ENCODE assay signal across 20 cellular contexts in the genomic region with DNA sequence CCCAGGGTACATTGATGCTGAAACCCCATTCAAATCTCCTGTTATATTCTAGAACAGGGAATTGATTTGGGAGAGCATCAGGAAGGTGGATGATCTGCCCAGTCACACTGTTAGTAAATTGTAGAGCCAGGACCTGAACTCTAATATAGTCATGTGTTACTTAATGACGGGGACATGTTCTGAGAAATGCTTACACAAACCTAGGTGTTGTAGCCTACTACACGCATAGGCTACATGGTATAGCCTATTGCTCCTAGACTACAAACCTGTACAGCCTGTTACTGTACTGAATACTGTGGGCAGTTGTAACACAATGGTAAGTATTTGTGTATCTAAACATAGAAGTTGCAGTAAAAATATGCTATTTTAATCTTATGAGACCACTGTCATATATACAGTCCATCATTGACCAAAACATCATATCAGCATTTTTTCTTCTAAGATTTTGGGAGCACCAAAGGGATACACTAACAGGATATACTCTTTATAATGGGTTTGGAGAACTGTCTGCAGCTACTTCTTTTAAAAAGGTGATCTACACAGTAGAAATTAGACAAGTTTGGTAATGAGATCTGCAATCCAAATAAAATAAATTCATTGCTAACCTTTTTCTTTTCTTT. TPM values are rescaled to one million over a fixed set of nuclear protein-coding genes. Genes with fewer than 3 reads are reported as not detected.
DNase-seq lines count a peak whose midpoint lies in the region; ATAC-seq and TF ChIP-seq lines count a peak whose summit lies in the region.
"Had no signal": no experiment of that assay in that cellular context is flagged by ENCODE, and none has a peak within 500 bp of the region (broad histone marks: within the 10 kb centered on the region; RNA-seq: fewer than 3 reads in every experiment).

No MANE protein-coding gene starts in this region.

- H3K27ac ChIP-seq in KMS-11 (no peak overlapping the region), left lung (no peak overlapping the region)
- H3K27ac ChIP-seq: lower lobe of right lung, psoas muscle had no signal

- POLR2A ChIA-PET in Caco-2 (lab: Charles Lee), result interaction anchor here (0.7 kb wide), 1 partner anchor 12 kb away, joined by 4 read pairs; no protein-coding TSS in a partner anchor

- no peak overlapping the region for H3K9ac ChIP-seq in KMS-11

- no peak overlapping the region for H2AFZ ChIP-seq in KMS-11 (ENCODE audit: low read depth)

- H3K27ac Mint-ChIP-seq in activated T-cell treated with anti-CD3 and anti-CD28 coated beads, Interleukin-2, amount 50 U/mL, for 72 hours, result peak overlapping the region; percentile 99
- peak overlapping the region; percentile 84 to 100 for H3K27ac Mint-ChIP-seq in activated naive CD4-positive, alpha-beta T cell treated with anti-CD3 and anti-CD28 coated beads, Interleukin-2, amount 50 U/mL, for 72 hours
- no peak overlapping the region for H3K27ac Mint-ChIP-seq in stimulated activated memory B cell treated with anti-CD40 and anti-IgM and Interleukin-4, amounts not matched to agents 10 μg/mL and 1 μg/mL and 100 μg/mL, for 72 hours
- H3K27ac Mint-ChIP-seq in Caco-2 (ENCODE audit: unreplicated experiment), result no peak overlapping the region
- H3K27ac Mint-ChIP-seq: H9 had no signal

- intact Hi-C loops in left lung (cut with DNase I), result no loop called here
- intact Hi-C loops in Caco-2 (cut with micrococcal nuclease; ENCODE audit: unreplicated experiment), result no loop called here

- H3K4me1 Mint-ChIP-seq in activated T-cell treated with anti-CD3 and anti-CD28 coated beads, Interleukin-2, amount 50 U/mL, for 72 hours (ENCODE audit: low read depth), result peaks cover 76% of the 10 kb centered on the region
- peaks cover 77% of the 10 kb centered on the region for H3K4me1 Mint-ChIP-seq in stimulated activated memory B cell treated with anti-CD40 and anti-IgM and Interleukin-4, amounts not matched to agents 10 μg/mL and 1 μg/mL and 100 μg/mL, for 72 hours
- H3K4me1 Mint-ChIP-seq in Caco-2 (ENCODE audit: low read depth, unreplicated experiment), result no peaks in the 10 kb centered on the region

- H3K79me2 ChIP-seq in KMS-11 (ENCODE audit: insufficient read depth, low read depth), result peaks cover 48% of the 10 kb centered on the region

- TF ChIP-seq CTCF in KMS-11 (conservative IDR thresholded peaks at IDR 0.05; ENCODE audit: low read depth, low read length) (no peak), left lung (IDR thresholded peaks at IDR 0.05) (no peak), Caco-2 (IDR thresholded peaks at IDR 0.05; ENCODE audit: insufficient read depth in 1 of 2, low read depth in 1 of 2, low read length in 1 of 2, severe bottlenecking in 1 of 2, unreplicated experiment in 1 of 2) (no peak)

- no peaks in the 10 kb centered on the region for H3K27me3 ChIP-seq in KMS-11 (ENCODE audit: insufficient read depth, low read depth)
- H3K27me3 ChIP-seq in left lung, result no peaks in the 10 kb centered on the region
- no peaks in the 10 kb centered on the region for H3K27me3 ChIP-seq in Caco-2 (replicated peaks; ENCODE audit: control insufficient read depth, insufficient read depth, low read length)

- peaks cover 92% of the 10 kb centered on the region for H3K4me1 ChIP-seq in KMS-11 (ENCODE audit: low read depth, poor library complexity, severe bottlenecking)
- H3K4me1 ChIP-seq in left lung, result peaks cover 23 to 75% of the 10 kb centered on the region in 2 donors
- H3K4me1 ChIP-seq in Caco-2, result no peaks in the 10 kb centered on the region

- no peak overlapping the region for H3K4me3 ChIP-seq in KMS-11 (IDR thresholded peaks at IDR 0.05; ENCODE audit: insufficient read depth, low read depth, low read length)
- no peak overlapping the region for H3K4me3 ChIP-seq in left lung
- H3K4me3 ChIP-seq in Caco-2 (ENCODE audit: low read depth, low read length), result no peak overlapping the region
- H3K4me3 ChIP-seq: lower lobe of right lung, psoas muscle had no signal

- DNase-seq in activated T-cell treated with anti-CD3 and anti-CD28 coated beads, Interleukin-2, amount 50 U/mL, for 72 hours, result no peak
- no peak for DNase-seq in activated T-cell treated with anti-CD3 and anti-CD28 coated beads, Interleukin-2, amount 50 U/mL, for 48 hours
- no peak for DNase-seq in activated naive CD4-positive, alpha-beta T cell treated with anti-CD3 and anti-CD28 coated beads, Interleukin-2, amount 50 U/mL, for 72 hours (ENCODE audit: low spot score in 2 of 2)
- DNase-seq in left lung (no peak), Caco-2 (no peak)
- DNase-seq: activated CD4-positive, alpha-beta T cell treated with anti-CD3 and anti-CD28 coated beads for 1 hour; activated effector memory CD4-positive, alpha-beta T cell treated with anti-CD3 and anti-CD28 coated beads, Interleukin-2, amount 50 U/mL, for 16 hours; H9; lower lobe of right lung; NCI-H146; NCI-H2227 treated with DMSO at 0.1 percent for 48 hours; psoas muscle; stimulated activated CD4-positive, alpha-beta T cell treated with anti-CD3 and anti-CD28 coated beads, Interleukin-12 subunit alpha, Interleukin-12 subunit beta, amount 100 ng/mL, for 4 hours; stimulated activated naive CD4-positive, alpha-beta T cell treated with Interleukin-2 at 50 U/mL for 16 hours; T-helper 9 cell had no signal

- peak overlapping the region; percentile 85 to 98 for H3K4me3 Mint-ChIP-seq in activated T-cell treated with anti-CD3 and anti-CD28 coated beads, Interleukin-2, amount 50 U/mL, for 72 hours
- H3K4me3 Mint-ChIP-seq in stimulated activated memory B cell treated with anti-CD40 and anti-IgM and Interleukin-4, amounts not matched to agents 10 μg/mL and 1 μg/mL and 100 μg/mL, for 72 hours, result peak overlapping the region; percentile 41
- H3K4me3 Mint-ChIP-seq in Caco-2 (ENCODE audit: unreplicated experiment), result no peak overlapping the region
- H3K4me3 Mint-ChIP-seq: H9 had no signal

- H3K9me3 ChIP-seq in left lung (no peaks in the 10 kb centered on the region), Caco-2 (no peaks in the 10 kb centered on the region)
- H3K9me3 ChIP-seq: lower lobe of right lung, psoas muscle had no signal

- peaks cover 42 to 70% of the 10 kb centered on the region in 2 donors for H3K36me3 Mint-ChIP-seq in activated T-cell treated with anti-CD3 and anti-CD28 coated beads, Interleukin-2, amount 50 U/mL, for 72 hours (ENCODE audit: insufficient read depth in 2 of 2)
- H3K36me3 Mint-ChIP-seq in activated naive CD4-positive, alpha-beta T cell treated with anti-CD3 and anti-CD28 coated beads, Interleukin-2, amount 50 U/mL, for 72 hours, result peaks cover 60 to 62% of the 10 kb centered on the region in 2 donors
- H3K36me3 Mint-ChIP-seq in stimulated activated memory B cell treated with anti-CD40 and anti-IgM and Interleukin-4, amounts not matched to agents 10 μg/mL and 1 μg/mL and 100 μg/mL, for 72 hours, result peaks cover 62% of the 10 kb centered on the region
- peaks cover 32% of the 10 kb centered on the region for H3K36me3 Mint-ChIP-seq in Caco-2 (ENCODE audit: insufficient read depth, unreplicated experiment)

- peaks cover 36% of the 10 kb centered on the region for H4K20me1 ChIP-seq in KMS-11 (ENCODE audit: insufficient read depth)

- no peaks in the 10 kb centered on the region for H3K27me3 Mint-ChIP-seq in activated T-cell treated with anti-CD3 and anti-CD28 coated beads, Interleukin-2, amount 50 U/mL, for 72 hours (ENCODE audit: low read depth)
- no peaks in the 10 kb centered on the region for H3K27me3 Mint-ChIP-seq in stimulated activated memory B cell treated with anti-CD40 and anti-IgM and Interleukin-4, amounts not matched to agents 10 μg/mL and 1 μg/mL and 100 μg/mL, for 72 hours
- H3K27me3 Mint-ChIP-seq in Caco-2 (ENCODE audit: insufficient read depth, unreplicated experiment), result no peaks in the 10 kb centered on the region
- H3K27me3 Mint-ChIP-seq: brain had no signal

- H3K36me3 ChIP-seq in KMS-11 (ENCODE audit: insufficient read depth) (peaks cover 17% of the 10 kb centered on the region), left lung (peaks cover 0 to 77% of the 10 kb centered on the region in 2 donors), Caco-2 (ENCODE audit: control insufficient read depth, insufficient read depth, low read length) (no peaks in the 10 kb centered on the region)

- peak overlapping the region; percentile 3; the same call in 1 of the 2 replicates for H3K4me2 ChIP-seq in KMS-11

- ATAC-seq in activated T-cell treated with anti-CD3 and anti-CD28 coated beads, Interleukin-2, amount 50 U/mL, for 72 hours (replicated peaks in 1 of 2), result no peak
- ATAC-seq in activated naive CD4-positive, alpha-beta T cell treated with anti-CD3 and anti-CD28 coated beads, Interleukin-2, amount 50 U/mL, for 72 hours, result no peak
- ATAC-seq in stimulated activated memory B cell treated with anti-CD40 and anti-IgM and Interleukin-4, amounts not matched to agents 10 μg/mL and 1 μg/mL and 100 μg/mL, for 72 hours, result no peak
- no peak for ATAC-seq in HG02938 (IDR thresholded peaks at IDR 0.05; ENCODE audit: unreplicated experiment)
- ATAC-seq in left lung, result no peak
- ATAC-seq: esophagus mucosa, lower lobe of right lung, psoas muscle had no signal

- H3K9me3 Mint-ChIP-seq in activated T-cell treated with anti-CD3 and anti-CD28 coated beads, Interleukin-2, amount 50 U/mL, for 72 hours, result no peaks in the 10 kb centered on the region
- no peaks in the 10 kb centered on the region for H3K9me3 Mint-ChIP-seq in activated naive CD4-positive, alpha-beta T cell treated with anti-CD3 and anti-CD28 coated beads, Interleukin-2, amount 50 U/mL, for 72 hours
- no peaks in the 10 kb centered on the region for H3K9me3 Mint-ChIP-seq in stimulated activated memory B cell treated with anti-CD40 and anti-IgM and Interleukin-4, amounts not matched to agents 10 μg/mL and 1 μg/mL and 100 μg/mL, for 72 hours
- H3K9me3 Mint-ChIP-seq in Caco-2 (ENCODE audit: unreplicated experiment), result no peaks in the 10 kb centered on the region
- H3K9me3 Mint-ChIP-seq: brain, H9 had no signal

- no TSS peak for BruUV-seq in Caco-2 (replicated peaks; lab: Mats Ljungman, UMichigan)

- CTCF ChIA-PET in Caco-2 (lab: Charles Lee), result no interaction called here

RNA-seq across cellular contexts. Expression of gene B2M, which starts 5.8 kb away (rescaled TPM):
- total RNA-seq in activated T-cell treated with anti-CD3 and anti-CD28 coated beads, Interleukin-2, amount 50 U/mL, for 72 hours, result 1,000 to 10,000 TPM; 5,611 to 6,275 TPM
- total RNA-seq in activated naive CD4-positive, alpha-beta T cell treated with anti-CD3 and anti-CD28 coated beads, Interleukin-2, amount 50 U/mL, for 72 hours, result 1,000 to 10,000 TPM; 4,139 to 6,333 TPM
- 1,000 to 10,000 TPM; 4,127 to 5,072 TPM for total RNA-seq in left lung
- 269 and 273 TPM in 2 replicates for total RNA-seq in Caco-2 (2022)

RNA-seq across cellular contexts. Expression of gene PATL2, which starts 6.0 kb away (rescaled TPM):
- 10 to 100 TPM; 50.8 to 52.9 TPM for total RNA-seq in activated T-cell treated with anti-CD3 and anti-CD28 coated beads, Interleukin-2, amount 50 U/mL, for 72 hours
- total RNA-seq in activated naive CD4-positive, alpha-beta T cell treated with anti-CD3 and anti-CD28 coated beads, Interleukin-2, amount 50 U/mL, for 72 hours, result 10 to 100 TPM; 12.4 to 30.7 TPM
- total RNA-seq in left lung, result 1 to 10 TPM; 1.7 to 3.8 TPM
- 0.32 TPM in 1 of 2 replicates, not detected in the other for total RNA-seq in Caco-2 (2022)

RNA-seq across cellular contexts. Expression of gene TRIM69, which starts 19.2 kb away (rescaled TPM):
- total RNA-seq in activated T-cell treated with anti-CD3 and anti-CD28 coated beads, Interleukin-2, amount 50 U/mL, for 72 hours, result 10 to 100 TPM; 86.1 to 92.9 TPM
- 10 to 100 TPM; 60.8 to 68.8 TPM for total RNA-seq in activated naive CD4-positive, alpha-beta T cell treated with anti-CD3 and anti-CD28 coated beads, Interleukin-2, amount 50 U/mL, for 72 hours
- total RNA-seq in left lung (10 to 100 TPM; 26.6 to 30.8 TPM), Caco-2 (2022) (5.8 and 6.7 TPM in 2 replicates)

RNA-seq across cellular contexts. Expression of gene SPG11, which starts 53.6 kb away (rescaled TPM):
- total RNA-seq in activated T-cell treated with anti-CD3 and anti-CD28 coated beads, Interleukin-2, amount 50 U/mL, for 72 hours, result 100 to 1,000 TPM; 127 to 134 TPM
- total RNA-seq in activated naive CD4-positive, alpha-beta T cell treated with anti-CD3 and anti-CD28 coated beads, Interleukin-2, amount 50 U/mL, for 72 hours, result 10 to 100 TPM; 90.9 to 99.3 TPM
- total RNA-seq in left lung (10 to 100 TPM; 72.6 to 92.5 TPM), Caco-2 (2022) (43.3 and 45.7 TPM in 2 replicates)

Comparison
In these comparisons a context has a peak if more than half of its experiments do, and no peak if none do; other contexts are left out.
1. H3K27ac Mint-ChIP-seq: peak in activated T-cell treated with anti-CD3 and anti-CD28 coated beads, Interleukin-2, amount 50 U/mL, for 72 hours (single experiment) and activated naive CD4-positive, alpha-beta T cell treated with anti-CD3 and anti-CD28 coated beads, Interleukin-2, amount 50 U/mL, for 72 hours (2 of 2); none in stimulated activated memory B cell treated with anti-CD40 and anti-IgM and Interleukin-4, amounts not matched to agents 10 μg/mL and 1 μg/mL and 100 μg/mL, for 72 hours (single experiment) and Caco-2 (single experiment).
2. RNA of gene B2M, which starts 5.8 kb away (total RNA-seq): 4,139 to 6,333 TPM in activated naive CD4-positive, alpha-beta T cell treated with anti-CD3 and anti-CD28 coated beads, Interleukin-2, amount 50 U/mL, for 72 hours, 5,611 to 6,275 TPM in activated T-cell treated with anti-CD3 and anti-CD28 coated beads, Interleukin-2, amount 50 U/mL, for 72 hours and 4,127 to 5,072 TPM in left lung; 269 to 273 TPM in Caco-2; every median in the first group is over 10 times any median in the second.